7 cellular contexts compared by ENCODE assay signal in genomic region chrX:24603191-24603590, GRCh38. TPM values are rescaled to one million over a fixed set of nuclear protein-coding genes. Genes with fewer than 3 reads are reported as not detected.
"Had no signal": no experiment of that assay in that cellular context is flagged by ENCODE, and none has a peak within 500 bp of the region (broad histone marks: within the 10 kb centered on the region; RNA-seq: fewer than 3 reads in every experiment).

No MANE protein-coding gene starts in this region.

- H3K4me3 ChIP-seq: GM12878 had no signal

- FAIRE-seq: G401.6, GM12878, GM12891, GM12892, GM18507 had no signal

- DNase-seq: GDM1, GF-D8 had no signal

RNA-seq across cellular contexts. Expression of gene PCYT1B, which starts 44.0 kb away (rescaled TPM):
- polyA plus RNA-seq: GM12878 had no signal
